In the genomic region with DNA sequence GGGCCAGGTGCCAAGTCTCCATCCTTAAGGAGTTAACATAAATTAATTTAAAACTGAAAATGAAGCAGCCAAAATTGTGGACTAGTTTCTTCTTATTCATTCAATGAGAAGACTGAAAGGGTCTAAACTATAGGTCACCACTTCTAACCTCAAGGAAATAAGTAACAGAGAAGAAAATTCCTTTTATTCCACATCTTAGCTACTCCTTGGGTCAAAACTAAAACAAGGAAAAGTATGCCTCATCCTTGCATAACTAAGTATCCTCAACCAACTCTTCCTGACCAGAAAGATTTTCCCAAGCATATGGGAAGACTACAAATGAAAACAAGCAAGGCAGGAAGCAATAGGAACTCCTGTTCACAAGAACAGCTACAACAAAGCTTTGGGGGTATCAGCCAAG, we compare ENCODE assay signal across 18 cellular contexts.
DNase-seq lines count a peak whose midpoint lies in the region; ATAC-seq and TF ChIP-seq lines count a peak whose summit lies in the region.
"Had no signal": no experiment of that assay in that cellular context is flagged by ENCODE, and none has a peak within 500 bp of the region (broad histone marks: within the 10 kb centered on the region; RNA-seq: fewer than 3 reads in every experiment).

No MANE protein-coding gene starts in this region.

- H3K36me3 ChIP-seq in hepatocyte (replicated peaks; ENCODE audit: insufficient read depth, low read depth): no peaks in the 10 kb centered on the region
- no peaks in the 10 kb centered on the region for H3K36me3 ChIP-seq in upper lobe of left lung

- H3K27ac Mint-ChIP-seq in HFFc6: peak overlapping the region; percentile 12; the same call in 1 of the 2 replicates
- H3K27ac Mint-ChIP-seq: CD4-positive, alpha-beta T cell; IgD-negative memory B cell had no signal

- H3K4me1 Mint-ChIP-seq in HFFc6 (ENCODE audit: low read depth): peaks cover 55% of the 10 kb centered on the region

- H2AFZ ChIP-seq in hepatocyte: no peak overlapping the region
- H2AFZ ChIP-seq: GM23248 had no signal

- ATAC-seq in HG02973 (IDR thresholded peaks at IDR 0.05; ENCODE audit: unreplicated experiment): no peak
- ATAC-seq in upper lobe of left lung (ENCODE audit: low FRiP score in 2 of 2): no peak
- ATAC-seq: A549, GM12878, HCT116 had no signal

- DNase-seq in HFFc6: no peak
- peak; percentile 40 for DNase-seq in dermis blood vessel endothelial cell
- no peak for DNase-seq in hepatocyte (ENCODE audit: low spot score)
- DNase-seq in renal cortical epithelial cell (ENCODE audit: low read depth): peak; percentile 63
- DNase-seq in upper lobe of left lung: no peak
- DNase-seq in NCI-H524 treated with DMSO at 0.1 percent for 48 hours (lab: John Stamatoyannopoulos, UW): no peak
- DNase-seq: AML-193; C1 segment of cervical spinal cord; Calu3; CD4-positive, alpha-beta T cell; DMS 273 treated with DMSO at 0.1 percent for 48 hours; DMS79; GM23248 had no signal

- H3K9me3 Mint-ChIP-seq in HFFc6: no peaks in the 10 kb centered on the region
- H3K9me3 Mint-ChIP-seq: CD4-positive, alpha-beta T cell; IgD-negative memory B cell had no signal

- TF ChIP-seq EP300 in upper lobe of left lung (IDR thresholded peaks at IDR 0.05): no peak

- H3K36me3 Mint-ChIP-seq in HFFc6 (ENCODE audit: low read depth): peaks cover 9% of the 10 kb centered on the region; the same call in 1 of the 2 replicates

- H3K4me3 Mint-ChIP-seq in HFFc6: no peak overlapping the region
- H3K4me3 Mint-ChIP-seq: CD4-positive, alpha-beta T cell; IgD-negative memory B cell had no signal

- H3K4me1 ChIP-seq in hepatocyte (ENCODE audit: insufficient read depth) (peaks cover 6% of the 10 kb centered on the region), upper lobe of left lung (no peaks in the 10 kb centered on the region)
- H3K4me1 ChIP-seq: A549 had no signal

- H3K4me2 ChIP-seq in hepatocyte: no peak overlapping the region
- H3K4me2 ChIP-seq: A549 had no signal

- H3K9me3 ChIP-seq in hepatocyte (ENCODE audit: low read depth) (no peaks in the 10 kb centered on the region), upper lobe of left lung (no peaks in the 10 kb centered on the region)
- H3K9me3 ChIP-seq: A549 had no signal

- H3K9me2 ChIP-seq in hepatocyte (replicated peaks; ENCODE audit: insufficient read depth): no peaks in the 10 kb centered on the region

- peaks cover 2% of the 10 kb centered on the region; the same call in 1 of the 2 replicates for H3K27me3 Mint-ChIP-seq in HFFc6 (ENCODE audit: insufficient read depth)
- H3K27me3 Mint-ChIP-seq: CD4-positive, alpha-beta T cell; IgD-negative memory B cell had no signal

- no peak for TF ChIP-seq POLR2A in upper lobe of left lung (IDR thresholded peaks at IDR 0.05)

- H3K4me3 ChIP-seq in hepatocyte: no peak overlapping the region
- no peak overlapping the region for H3K4me3 ChIP-seq in upper lobe of left lung
- H3K4me3 ChIP-seq: A549, GM12878, GM23248 had no signal

- peak overlapping the region; percentile 29 for H3K27ac ChIP-seq in hepatocyte
- no peak overlapping the region for H3K27ac ChIP-seq in upper lobe of left lung
- H3K27ac ChIP-seq: A549, GM23248 had no signal

- peaks cover 35% of the 10 kb centered on the region for H3K79me2 ChIP-seq in hepatocyte

- no peak for TF ChIP-seq CTCF in HFFc6 (IDR thresholded peaks at IDR 0.05)
- no peak for TF ChIP-seq CTCF in hepatocyte (IDR thresholded peaks at IDR 0.05; ENCODE audit: poor library complexity)
- TF ChIP-seq CTCF in upper lobe of left lung (IDR thresholded peaks at IDR 0.05): no peak

- no peaks in the 10 kb centered on the region for H4K20me1 ChIP-seq in hepatocyte (ENCODE audit: insufficient read depth, poor library complexity, severe bottlenecking)

- H3K27me3 ChIP-seq in hepatocyte (no peaks in the 10 kb centered on the region), upper lobe of left lung (no peaks in the 10 kb centered on the region)

Comparison
In these comparisons a context has a peak if more than half of its experiments do, and no peak if none do; other contexts are left out.
1. DNase-seq: peak in dermis blood vessel endothelial cell (single experiment) and renal cortical epithelial cell (single experiment); none in HFFc6 (single experiment), hepatocyte (single experiment), upper lobe of left lung (0 of 2) and NCI-H524 treated with DMSO at 0.1 percent for 48 hours (single experiment).